14 cellular contexts compared by ENCODE assay signal in the genomic region with DNA sequence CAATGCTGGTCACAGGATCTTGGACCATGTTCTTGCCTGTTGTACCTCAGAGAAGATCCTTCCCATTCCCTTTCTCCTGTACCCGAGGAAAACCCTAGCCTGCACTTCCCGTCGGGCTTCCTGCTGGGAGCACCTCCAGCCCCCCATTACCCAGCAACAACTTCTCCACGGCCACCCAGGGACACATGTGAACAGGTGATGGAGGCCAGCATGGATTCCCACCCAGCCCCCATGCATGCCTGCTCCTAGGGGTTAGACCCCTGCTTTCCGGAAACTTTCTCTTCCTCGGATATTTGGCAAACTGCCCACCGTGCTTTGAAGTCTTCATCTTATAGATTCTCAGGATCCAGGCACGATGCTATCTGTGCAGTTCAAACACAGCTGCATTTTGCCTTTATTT.
"Had no signal": no experiment of that assay in that cellular context is flagged by ENCODE, and none has a peak within 500 bp of the region (broad histone marks: within the 10 kb centered on the region; RNA-seq: fewer than 3 reads in every experiment).

No MANE protein-coding gene starts in this region.

- H3K27me3 ChIP-seq: cardiac muscle cell had no signal

- H3K9me3 ChIP-seq: left ventricle myocardium inferior, prostate gland had no signal

- H3K27ac Mint-ChIP-seq: activated CD4-positive, alpha-beta T cell treated with anti-CD3 and anti-CD28 coated beads, Interleukin-2, amount 10 ng/mL, durations not matched to agents 7 days and 5 days; activated naive CD4-positive, alpha-beta T cell treated with anti-CD3 and anti-CD28 coated beads for 36 hours; activated T-helper 1 cell treated with anti-CD3 and anti-CD28 coated beads, Interleukin-12 subunit alpha, Interleukin-12 subunit beta, Interleukin-2, Interleukin-4 antibody, amounts not matched to agents 30 ng/mL and 10 ng/mL and 1 ng/mL, durations not matched to agents 14 hours and 24 hours and 36 hours; memory B cell; stimulated activated naive CD8-positive, alpha-beta T cell treated with anti-CD3 and anti-CD28 coated beads, Interleukin-15, Interleukin-2, amounts not matched to agents 100 ng/mL and 50 ng/mL, for 24 hours; T-helper 2 cell treated with Interferon-gamma antibody and Interleukin-4, amounts not matched to agents 5 μg/mL and 100 μg/mL, for 36 hours had no signal

- H3K36me3 Mint-ChIP-seq: memory B cell had no signal

- H3K4me3 Mint-ChIP-seq: activated CD4-positive, alpha-beta T cell treated with anti-CD3 and anti-CD28 coated beads, Interleukin-2, amount 10 ng/mL, durations not matched to agents 7 days and 5 days; activated naive CD4-positive, alpha-beta T cell treated with anti-CD3 and anti-CD28 coated beads for 36 hours; activated T-helper 1 cell treated with anti-CD3 and anti-CD28 coated beads, Interleukin-12 subunit alpha, Interleukin-12 subunit beta, Interleukin-2, Interleukin-4 antibody, amounts not matched to agents 30 ng/mL and 10 ng/mL and 1 ng/mL, durations not matched to agents 14 hours and 24 hours and 36 hours; memory B cell; naive thymus-derived CD8-positive, alpha-beta T cell; stimulated activated naive CD8-positive, alpha-beta T cell treated with anti-CD3 and anti-CD28 coated beads, Interleukin-15, Interleukin-2, amounts not matched to agents 100 ng/mL and 50 ng/mL, for 24 hours; T-helper 2 cell treated with Interferon-gamma antibody and Interleukin-4, amounts not matched to agents 5 μg/mL and 100 μg/mL, for 36 hours had no signal

- H3K36me3 ChIP-seq: cardiac muscle cell, left ventricle myocardium inferior, prostate gland had no signal

- ATAC-seq: esophagus mucosa; naive thymus-derived CD8-positive, alpha-beta T cell; right cardiac atrium had no signal

- H3K27ac ChIP-seq: cardiac muscle cell, dorsolateral prefrontal cortex, left ventricle myocardium inferior, prostate gland had no signal

- DNase-seq: activated CD4-positive, alpha-beta T cell treated with anti-CD3 and anti-CD28 coated beads, Interleukin-2, amount 10 ng/mL, durations not matched to agents 7 days and 5 days; activated naive CD4-positive, alpha-beta T cell treated with anti-CD3 and anti-CD28 coated beads for 36 hours; left ventricle myocardium inferior; naive thymus-derived CD8-positive, alpha-beta T cell; small intestine had no signal

- H3K4me1 ChIP-seq: prostate gland had no signal

- H3K9me3 Mint-ChIP-seq: activated CD4-positive, alpha-beta T cell treated with anti-CD3 and anti-CD28 coated beads, Interleukin-2, amount 10 ng/mL, durations not matched to agents 7 days and 5 days; activated naive CD4-positive, alpha-beta T cell treated with anti-CD3 and anti-CD28 coated beads for 36 hours; activated T-helper 1 cell treated with anti-CD3 and anti-CD28 coated beads, Interleukin-12 subunit alpha, Interleukin-12 subunit beta, Interleukin-2, Interleukin-4 antibody, amounts not matched to agents 30 ng/mL and 10 ng/mL and 1 ng/mL, durations not matched to agents 14 hours and 24 hours and 36 hours; memory B cell; naive thymus-derived CD8-positive, alpha-beta T cell; stimulated activated naive CD8-positive, alpha-beta T cell treated with anti-CD3 and anti-CD28 coated beads, Interleukin-15, Interleukin-2, amounts not matched to agents 100 ng/mL and 50 ng/mL, for 24 hours; T-helper 2 cell treated with Interferon-gamma antibody and Interleukin-4, amounts not matched to agents 5 μg/mL and 100 μg/mL, for 36 hours had no signal

- H3K4me3 ChIP-seq: cardiac muscle cell, dorsolateral prefrontal cortex, left ventricle myocardium inferior, prostate gland had no signal
